ENCODE assay signal across 8 cellular contexts in the genomic region with DNA sequence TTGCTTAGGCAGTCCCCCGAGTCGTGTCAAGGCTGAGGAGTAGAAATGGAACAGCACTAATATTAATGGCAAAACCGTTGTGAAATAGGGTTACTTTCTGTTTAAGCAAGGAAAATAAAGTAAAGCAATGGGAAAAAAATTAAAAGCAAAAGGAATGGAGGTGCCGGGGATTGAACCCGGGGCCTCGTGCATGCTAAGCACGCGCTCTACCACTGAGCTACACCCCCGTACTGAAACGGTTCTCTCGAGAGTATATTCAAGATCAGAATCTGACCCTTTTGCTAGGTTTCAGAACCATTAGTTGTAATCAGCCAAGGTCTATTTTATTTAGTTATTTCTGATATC.
A peak's percentile ranks its signal among the peaks of the same experiment; 100 is the strongest.
DNase-seq lines count a peak whose midpoint lies in the region; ATAC-seq, FAIRE-seq and TF ChIP-seq lines count a peak whose summit lies in the region.

No MANE protein-coding gene starts in this region.

- in situ Hi-C loops in KBM-7 (cut with MboI; ENCODE audit: low pct_unique_long_range_greater_than_20kb, low sequenced_read_pairs): no loop called here

- H3K27ac ChIP-seq in RWPE2 (ENCODE audit: poor library complexity, severe bottlenecking) (peak overlapping the region; percentile 37), thymus (ENCODE audit: low read depth) (no peak overlapping the region)

- no peaks in the 10 kb centered on the region for H3K9me3 ChIP-seq in RWPE2 (ENCODE audit: severe bottlenecking)
- H3K9me3 ChIP-seq in thymus (ENCODE audit: control insufficient read depth): no peaks in the 10 kb centered on the region

- TF ChIP-seq CTCF in RWPE2 (IDR thresholded peaks at IDR 0.05; ENCODE audit: poor library complexity, severe bottlenecking): no peak

- peaks cover 9% of the 10 kb centered on the region for H3K4me1 ChIP-seq in RWPE2 (ENCODE audit: insufficient read depth, poor library complexity, severe bottlenecking)
- no peaks in the 10 kb centered on the region for H3K4me1 ChIP-seq in thymus (ENCODE audit: control insufficient read depth, insufficient read depth, low read length)

- H3K27me3 ChIP-seq in RWPE2 (ENCODE audit: insufficient read depth, poor library complexity, severe bottlenecking): peaks cover 5% of the 10 kb centered on the region
- H3K27me3 ChIP-seq in thymus (ENCODE audit: control insufficient read depth, insufficient read depth): peaks cover 18% of the 10 kb centered on the region

- ATAC-seq in GM21447 (IDR thresholded peaks at IDR 0.05; ENCODE audit: unreplicated experiment) (peak; percentile 54), RWPE2 (ENCODE audit: low read depth) (peak; percentile 55)

- FAIRE-seq in frontal cortex (lab: Jason Lieb, UNC): peak; percentile 45

- WGBS in thymus: under 1% methylated on average over 11 of the region's 11 CpGs

- H3K36me3 ChIP-seq in RWPE2 (ENCODE audit: low read depth) (no peaks in the 10 kb centered on the region), thymus (ENCODE audit: control insufficient read depth, insufficient read depth) (no peaks in the 10 kb centered on the region)

- DNase-seq in COR-L47 (lab: John Stamatoyannopoulos, UW): peak; percentile 57
- peak; percentile 89 for DNase-seq in KBM-7
- no peak for DNase-seq in RWPE2 (ENCODE audit: low spot score)
- DNase-seq in activated effector memory CD4-positive, alpha-beta T cell treated with anti-CD3 and anti-CD28 coated beads, Interleukin-2, amount 50 U/mL, for 16 hours: peak; percentile 81
- DNase-seq in frontal cortex (ENCODE audit: low spot score in 2 of 2): peak in 1 of 2 donors; percentile 67
- peak; percentile 14 for DNase-seq in non-pigmented ciliary epithelial cell (ENCODE audit: low read depth)

- H3K4me3 ChIP-seq in RWPE2 (ENCODE audit: severe bottlenecking): peak overlapping the region; percentile 57
- peak overlapping the region; percentile 67 for H3K4me3 ChIP-seq in thymus (ENCODE audit: low read length)
